ENCODE assay signal across 8 cellular contexts in genomic region chr2:189412330-189412953, GRCh38. TPM values are rescaled to one million over a fixed set of nuclear protein-coding genes. Genes with fewer than 3 reads are reported as not detected.
DNase-seq lines count a peak whose midpoint lies in the region; ATAC-seq, FAIRE-seq and TF ChIP-seq lines count a peak whose summit lies in the region.

No MANE protein-coding gene starts in this region.

- intact Hi-C loops in Caco-2 (cut with micrococcal nuclease; ENCODE audit: unreplicated experiment) = loop anchor here (1.0 to 5.0 kb wide), 9 partner anchors 34 to 888 kb away; no protein-coding TSS in a partner anchor
- intact Hi-C loops in right cardiac atrium (cut with DNase I) = loop anchor here in 3 of 4 donors (5.0 to 10.0 kb wide), 4 partner anchors 318 to 1908 kb away; no protein-coding TSS in a partner anchor

- peak; percentile 80 for ATAC-seq in GM19035 (IDR thresholded peaks at IDR 0.05; ENCODE audit: unreplicated experiment)
- ATAC-seq in HG03378 (IDR thresholded peaks at IDR 0.05; ENCODE audit: unreplicated experiment) = peak; percentile 84
- ATAC-seq in right cardiac atrium = peak; percentile 59 to 67

- no peaks in the 10 kb centered on the region for H3K9me2 ChIP-seq in OCI-LY1 (ENCODE audit: low read depth, low read length)

- H3K36me3 ChIP-seq in Caco-2 (ENCODE audit: control insufficient read depth, insufficient read depth, low read length) = no peaks in the 10 kb centered on the region
- H3K36me3 ChIP-seq in OCI-LY1 (ENCODE audit: insufficient read depth, low read length) = no peaks in the 10 kb centered on the region
- H3K36me3 ChIP-seq in small intestine (ENCODE audit: control insufficient read depth in 2 of 2, insufficient read depth in 2 of 2, low read length in 2 of 2) = no peaks in the 10 kb centered on the region

- TF ChIP-seq CTCF in Caco-2 (IDR thresholded peaks at IDR 0.05; ENCODE audit: insufficient read depth in 1 of 2, low read depth in 1 of 2, low read length in 1 of 2, severe bottlenecking in 1 of 2, unreplicated experiment in 1 of 2) (peak; percentile 71 to 74), OCI-LY1 (IDR thresholded peaks at IDR 0.05; ENCODE audit: low read length) (peak; percentile 72)

- FAIRE-seq in small intestine (lab: Jason Lieb, UNC) = peak; percentile 94

- H3K79me2 ChIP-seq in OCI-LY1 (ENCODE audit: insufficient read depth, low read length) = no peaks in the 10 kb centered on the region

- H3F3A ChIP-seq in OCI-LY1 (ENCODE audit: insufficient read depth, low read length) = no peaks in the 10 kb centered on the region

- no peak overlapping the region for H3K27ac Mint-ChIP-seq in Caco-2 (ENCODE audit: unreplicated experiment)
- H3K27ac Mint-ChIP-seq in activated naive CD8-positive, alpha-beta T cell treated with anti-CD3 and anti-CD28 coated beads for 36 hours = no peak overlapping the region

- WGBS in right cardiac atrium = 31% methylated on average over 4 of the region's 4 CpGs
- WGBS in small intestine, 3 donors = 42 to 52% (median 51%) methylated on average over 4 of the region's 4 CpGs

- POLR2A ChIA-PET in Caco-2 (lab: Charles Lee) = no interaction called here

- CTCF ChIA-PET in Caco-2 (lab: Charles Lee) = interaction anchor here (0.6 to 1.3 kb wide), 6 partner anchors 17 to 1046 kb away, joined by 3 to 5 read pairs (median 4); no protein-coding TSS in a partner anchor

- H3K27ac ChIP-seq in OCI-LY1 (ENCODE audit: low read depth, low read length, poor library complexity, severe bottlenecking) (no peak overlapping the region), right cardiac atrium (ENCODE audit: low read length) (no peak overlapping the region), small intestine (ENCODE audit: low read depth in 1 of 2, low read length in 1 of 2) (no peak overlapping the region)

- H3K9ac ChIP-seq in OCI-LY1 (ENCODE audit: low read length) = no peak overlapping the region

- H2AFZ ChIP-seq in OCI-LY1 (ENCODE audit: low read length) = no peak overlapping the region

- peak in 1 of 2 experiments; percentile 63 for DNase-seq in Caco-2
- DNase-seq in activated naive CD8-positive, alpha-beta T cell treated with anti-CD3 and anti-CD28 coated beads for 36 hours = peak; percentile 34
- no peak for DNase-seq in right cardiac atrium
- DNase-seq in small intestine = peak; percentile 47
- DNase-seq in KG1 (lab: John Stamatoyannopoulos, UW) = no peak

- H3K9me3 ChIP-seq in Caco-2 (no peaks in the 10 kb centered on the region), OCI-LY1 (ENCODE audit: low read length) (no peaks in the 10 kb centered on the region), right cardiac atrium (ENCODE audit: control insufficient read depth, low read length) (no peaks in the 10 kb centered on the region), small intestine (ENCODE audit: control insufficient read depth, low read depth) (no peaks in the 10 kb centered on the region)

- H3K4me1 ChIP-seq in Caco-2 = peaks cover 16% of the 10 kb centered on the region
- H3K4me1 ChIP-seq in OCI-LY1 (ENCODE audit: insufficient read depth, low read length, severe bottlenecking) = no peaks in the 10 kb centered on the region
- H3K4me1 ChIP-seq in right cardiac atrium (ENCODE audit: control insufficient read depth, insufficient read depth, low read length) = no peaks in the 10 kb centered on the region
- H3K4me1 ChIP-seq in small intestine (ENCODE audit: control insufficient read depth in 2 of 2, insufficient read depth in 1 of 2, low read depth in 1 of 2, low read length in 1 of 2) = no peaks in the 10 kb centered on the region

- H3K9me3 Mint-ChIP-seq in Caco-2 (ENCODE audit: unreplicated experiment) = no peaks in the 10 kb centered on the region
- H3K9me3 Mint-ChIP-seq in activated naive CD8-positive, alpha-beta T cell treated with anti-CD3 and anti-CD28 coated beads for 36 hours = no peaks in the 10 kb centered on the region

- no peaks in the 10 kb centered on the region for H3K27me3 Mint-ChIP-seq in Caco-2 (ENCODE audit: insufficient read depth, unreplicated experiment)
- H3K27me3 Mint-ChIP-seq in activated naive CD8-positive, alpha-beta T cell treated with anti-CD3 and anti-CD28 coated beads for 36 hours = no peaks in the 10 kb centered on the region

- no peak overlapping the region for H3K4me2 ChIP-seq in OCI-LY1 (ENCODE audit: low read length)

- H3K4me1 Mint-ChIP-seq in Caco-2 (ENCODE audit: low read depth, unreplicated experiment) = no peaks in the 10 kb centered on the region
- peaks cover 30% of the 10 kb centered on the region for H3K4me1 Mint-ChIP-seq in activated naive CD8-positive, alpha-beta T cell treated with anti-CD3 and anti-CD28 coated beads for 36 hours

- BruUV-seq in Caco-2 (replicated peaks; lab: Mats Ljungman, UMichigan) = no TSS peak

- no peak overlapping the region for H3K4me3 ChIP-seq in Caco-2 (ENCODE audit: low read depth, low read length)
- H3K4me3 ChIP-seq in OCI-LY1 (ENCODE audit: low read depth, low read length, poor library complexity, severe bottlenecking) = no peak overlapping the region
- H3K4me3 ChIP-seq in right cardiac atrium (ENCODE audit: low read length) = no peak overlapping the region
- H3K4me3 ChIP-seq in small intestine (ENCODE audit: low read depth in 1 of 2, low read length in 2 of 2) = no peak overlapping the region

- no peaks in the 10 kb centered on the region for H3K27me3 ChIP-seq in Caco-2 (replicated peaks; ENCODE audit: control insufficient read depth, insufficient read depth, low read length)
- no peaks in the 10 kb centered on the region for H3K27me3 ChIP-seq in OCI-LY1 (ENCODE audit: insufficient read depth, low read length)
- no peaks in the 10 kb centered on the region for H3K27me3 ChIP-seq in right cardiac atrium (ENCODE audit: control insufficient read depth, insufficient read depth)
- no peaks in the 10 kb centered on the region for H3K27me3 ChIP-seq in small intestine (ENCODE audit: control insufficient read depth in 2 of 2, insufficient read depth in 2 of 2, low read length in 2 of 2)

- no peaks in the 10 kb centered on the region for H3K36me3 Mint-ChIP-seq in Caco-2 (ENCODE audit: insufficient read depth, unreplicated experiment)
- H3K36me3 Mint-ChIP-seq in activated naive CD8-positive, alpha-beta T cell treated with anti-CD3 and anti-CD28 coated beads for 36 hours = peaks cover 3% of the 10 kb centered on the region

- no peak overlapping the region for H3K4me3 Mint-ChIP-seq in Caco-2 (ENCODE audit: unreplicated experiment)
- H3K4me3 Mint-ChIP-seq in activated naive CD8-positive, alpha-beta T cell treated with anti-CD3 and anti-CD28 coated beads for 36 hours = no peak overlapping the region

- no peaks in the 10 kb centered on the region for H4K20me1 ChIP-seq in OCI-LY1 (ENCODE audit: insufficient read depth, low read length)

RNA-seq across cellular contexts. Expression of gene WDR75, which starts 28.8 kb away (rescaled TPM):
- total RNA-seq in Caco-2 (2022) (50.2 and 57.7 TPM in 2 replicates), right cardiac atrium (10 to 100 TPM; 18.3 to 20.0 (median 19.3) TPM)
- 100 to 1,000 TPM; 121 to 133 TPM for total RNA-seq in activated naive CD8-positive, alpha-beta T cell treated with anti-CD3 and anti-CD28 coated beads for 36 hours
- polyA plus RNA-seq in right cardiac atrium (12.6 TPM), small intestine (10 to 100 TPM; 11.6 to 17.4 (median 13.9) TPM)

Comparison
In these comparisons a context has a peak if more than half of its experiments do, and no peak if none do; other contexts are left out.
1. DNase-seq: peak in activated naive CD8-positive, alpha-beta T cell treated with anti-CD3 and anti-CD28 coated beads for 36 hours (single experiment) and small intestine (single experiment); none in right cardiac atrium (0 of 3) and KG1 (single experiment).
2. Peak in every context shown above with its lines, with median percentiles within 50 percentile points of each other: ATAC-seq.